In the genomic region with DNA sequence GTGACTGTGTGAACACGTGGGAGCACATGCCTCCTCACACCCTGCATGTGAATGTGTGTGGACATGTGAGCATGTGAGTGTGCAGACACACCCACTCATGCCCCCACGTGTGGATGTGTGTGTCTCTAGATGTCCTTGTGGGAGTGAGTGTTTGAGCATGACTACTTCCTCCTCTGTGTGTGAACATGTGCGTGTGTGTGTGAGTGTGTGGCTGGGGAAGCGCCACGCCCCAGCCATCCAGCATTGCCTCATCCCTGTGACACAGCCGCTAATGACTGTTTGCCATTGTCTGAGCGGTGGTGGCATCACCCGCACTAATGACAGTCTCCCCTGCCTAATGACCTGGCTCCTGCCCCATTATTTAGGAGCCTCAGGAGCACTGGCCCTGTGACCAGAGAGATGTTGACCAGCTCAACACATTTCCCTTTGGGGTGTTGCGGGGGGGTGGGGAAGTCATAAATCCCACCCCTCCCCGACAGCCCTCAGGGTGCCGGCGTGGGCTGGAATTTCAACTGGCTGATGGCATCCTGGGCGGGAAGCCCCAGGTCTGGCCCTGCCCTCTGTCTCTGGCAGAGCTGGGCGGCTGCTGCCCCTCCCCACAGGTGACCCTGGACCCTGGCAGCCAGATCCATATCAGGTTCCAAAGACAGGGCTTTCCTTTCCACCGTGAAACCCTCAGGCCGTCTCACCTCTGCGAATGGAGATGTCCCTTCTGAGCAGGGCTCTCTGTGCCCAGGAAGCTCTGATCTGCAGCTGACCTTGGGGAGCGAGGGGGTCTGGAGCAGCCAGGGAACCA, we compare ENCODE assay signal across 2 cellular contexts.
TF ChIP-seq lines count a peak whose summit lies in the region.

No MANE protein-coding gene starts in this region.

TF ChIP-seq in Ishikawa, 13 proteins besides CTCF, POLR2A, EP300 and RAD21 (continued from another document):
- TF ChIP-seq, protein P1, sequence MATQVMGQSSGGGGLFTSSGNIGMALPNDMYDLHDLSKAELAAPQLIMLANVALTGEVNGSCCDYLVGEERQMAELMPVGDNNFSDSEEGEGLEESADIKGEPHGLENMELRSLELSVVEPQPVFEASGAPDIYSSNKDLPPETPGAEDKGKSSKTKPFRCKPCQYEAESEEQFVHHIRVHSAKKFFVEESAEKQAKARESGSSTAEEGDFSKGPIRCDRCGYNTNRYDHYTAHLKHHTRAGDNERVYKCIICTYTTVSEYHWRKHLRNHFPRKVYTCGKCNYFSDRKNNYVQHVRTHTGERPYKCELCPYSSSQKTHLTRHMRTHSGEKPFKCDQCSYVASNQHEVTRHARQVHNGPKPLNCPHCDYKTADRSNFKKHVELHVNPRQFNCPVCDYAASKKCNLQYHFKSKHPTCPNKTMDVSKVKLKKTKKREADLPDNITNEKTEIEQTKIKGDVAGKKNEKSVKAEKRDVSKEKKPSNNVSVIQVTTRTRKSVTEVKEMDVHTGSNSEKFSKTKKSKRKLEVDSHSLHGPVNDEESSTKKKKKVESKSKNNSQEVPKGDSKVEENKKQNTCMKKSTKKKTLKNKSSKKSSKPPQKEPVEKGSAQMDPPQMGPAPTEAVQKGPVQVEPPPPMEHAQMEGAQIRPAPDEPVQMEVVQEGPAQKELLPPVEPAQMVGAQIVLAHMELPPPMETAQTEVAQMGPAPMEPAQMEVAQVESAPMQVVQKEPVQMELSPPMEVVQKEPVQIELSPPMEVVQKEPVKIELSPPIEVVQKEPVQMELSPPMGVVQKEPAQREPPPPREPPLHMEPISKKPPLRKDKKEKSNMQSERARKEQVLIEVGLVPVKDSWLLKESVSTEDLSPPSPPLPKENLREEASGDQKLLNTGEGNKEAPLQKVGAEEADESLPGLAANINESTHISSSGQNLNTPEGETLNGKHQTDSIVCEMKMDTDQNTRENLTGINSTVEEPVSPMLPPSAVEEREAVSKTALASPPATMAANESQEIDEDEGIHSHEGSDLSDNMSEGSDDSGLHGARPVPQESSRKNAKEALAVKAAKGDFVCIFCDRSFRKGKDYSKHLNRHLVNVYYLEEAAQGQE (IDR thresholded peaks at IDR 0.05; ENCODE audit: low read depth), result no peak
- TF ChIP-seq, protein P2, sequence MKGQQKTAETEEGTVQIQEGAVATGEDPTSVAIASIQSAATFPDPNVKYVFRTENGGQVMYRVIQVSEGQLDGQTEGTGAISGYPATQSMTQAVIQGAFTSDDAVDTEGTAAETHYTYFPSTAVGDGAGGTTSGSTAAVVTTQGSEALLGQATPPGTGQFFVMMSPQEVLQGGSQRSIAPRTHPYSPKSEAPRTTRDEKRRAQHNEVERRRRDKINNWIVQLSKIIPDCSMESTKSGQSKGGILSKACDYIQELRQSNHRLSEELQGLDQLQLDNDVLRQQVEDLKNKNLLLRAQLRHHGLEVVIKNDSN (IDR thresholded peaks at IDR 0.05), result peak; percentile 19
- TF ChIP-seq, protein P3, sequence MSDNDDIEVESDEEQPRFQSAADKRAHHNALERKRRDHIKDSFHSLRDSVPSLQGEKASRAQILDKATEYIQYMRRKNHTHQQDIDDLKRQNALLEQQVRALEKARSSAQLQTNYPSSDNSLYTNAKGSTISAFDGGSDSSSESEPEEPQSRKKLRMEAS (IDR thresholded peaks at IDR 0.05), result peak; percentile 93
- no peak for TF ChIP-seq CREB1 (IDR thresholded peaks at IDR 0.05; ENCODE audit: low read depth)
- TF ChIP-seq EGR1 (IDR thresholded peaks at IDR 0.05), result peak; percentile 96
- peak; percentile 94 for TF ChIP-seq FOXM1 (IDR thresholded peaks at IDR 0.05; ENCODE audit: borderline replicate concordance, low read depth)
- peak; percentile 88 for TF ChIP-seq CEBPB (IDR thresholded peaks at IDR 0.05)
- TF ChIP-seq ZBTB7A (IDR thresholded peaks at IDR 0.05; ENCODE audit: low read depth), result peak; percentile 89
- peak; percentile 29; the same call in 1 of the 2 replicates for TF ChIP-seq TAF1 (IDR thresholded peaks at IDR 0.05; ENCODE audit: low read depth)
- TF ChIP-seq NFIC (IDR thresholded peaks at IDR 0.05), result peak; percentile 95

TF ChIP-seq in SK-N-SH, 30 proteins besides CTCF, POLR2A, EP300 and RAD21 (continued from another document):
- TF ChIP-seq, protein P4, sequence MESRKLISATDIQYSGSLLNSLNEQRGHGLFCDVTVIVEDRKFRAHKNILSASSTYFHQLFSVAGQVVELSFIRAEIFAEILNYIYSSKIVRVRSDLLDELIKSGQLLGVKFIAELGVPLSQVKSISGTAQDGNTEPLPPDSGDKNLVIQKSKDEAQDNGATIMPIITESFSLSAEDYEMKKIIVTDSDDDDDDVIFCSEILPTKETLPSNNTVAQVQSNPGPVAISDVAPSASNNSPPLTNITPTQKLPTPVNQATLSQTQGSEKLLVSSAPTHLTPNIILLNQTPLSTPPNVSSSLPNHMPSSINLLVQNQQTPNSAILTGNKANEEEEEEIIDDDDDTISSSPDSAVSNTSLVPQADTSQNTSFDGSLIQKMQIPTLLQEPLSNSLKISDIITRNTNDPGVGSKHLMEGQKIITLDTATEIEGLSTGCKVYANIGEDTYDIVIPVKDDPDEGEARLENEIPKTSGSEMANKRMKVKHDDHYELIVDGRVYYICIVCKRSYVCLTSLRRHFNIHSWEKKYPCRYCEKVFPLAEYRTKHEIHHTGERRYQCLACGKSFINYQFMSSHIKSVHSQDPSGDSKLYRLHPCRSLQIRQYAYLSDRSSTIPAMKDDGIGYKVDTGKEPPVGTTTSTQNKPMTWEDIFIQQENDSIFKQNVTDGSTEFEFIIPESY (IDR thresholded peaks at IDR 0.05; ENCODE audit: borderline replicate concordance, low read depth), result no peak
- TF ChIP-seq MXI1 (IDR thresholded peaks at IDR 0.05; ENCODE audit: low read depth, low read length), result peak; percentile 71; the same call in 1 of the 2 replicates
- no peak for TF ChIP-seq MEF2A (IDR thresholded peaks at IDR 0.05; ENCODE audit: borderline replicate concordance, low read depth)
- TF ChIP-seq FOXM1 (IDR thresholded peaks at IDR 0.05; ENCODE audit: low read depth), result no peak
- TF ChIP-seq SIN3A (IDR thresholded peaks at IDR 0.05; ENCODE audit: borderline replicate concordance, low read depth, low read length), result no peak
- no peak for TF ChIP-seq RXRA (IDR thresholded peaks at IDR 0.05; ENCODE audit: borderline replicate concordance, low read depth)
- peak; percentile 85 for TF ChIP-seq GATA2 (CRISPR knock-in tag; IDR thresholded peaks at IDR 0.05)
- TF ChIP-seq FOXJ3 (CRISPR knock-in tag; IDR thresholded peaks at IDR 0.05), result peak; percentile 67; the same call in 1 of the 2 replicates
- TF ChIP-seq, protein P5, sequence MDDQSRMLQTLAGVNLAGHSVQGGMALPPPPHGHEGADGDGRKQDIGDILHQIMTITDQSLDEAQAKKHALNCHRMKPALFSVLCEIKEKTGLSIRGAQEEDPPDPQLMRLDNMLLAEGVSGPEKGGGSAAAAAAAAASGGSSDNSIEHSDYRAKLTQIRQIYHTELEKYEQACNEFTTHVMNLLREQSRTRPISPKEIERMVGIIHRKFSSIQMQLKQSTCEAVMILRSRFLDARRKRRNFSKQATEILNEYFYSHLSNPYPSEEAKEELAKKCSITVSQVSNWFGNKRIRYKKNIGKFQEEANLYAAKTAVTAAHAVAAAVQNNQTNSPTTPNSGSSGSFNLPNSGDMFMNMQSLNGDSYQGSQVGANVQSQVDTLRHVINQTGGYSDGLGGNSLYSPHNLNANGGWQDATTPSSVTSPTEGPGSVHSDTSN (IDR thresholded peaks at IDR 0.05), result no peak
- TF ChIP-seq NRF1 (IDR thresholded peaks at IDR 0.05; ENCODE audit: low read depth, low read length), result no peak
- TF ChIP-seq EZH2phosphoT487 (IDR thresholded peaks at IDR 0.05; ENCODE audit: borderline replicate concordance, low read depth), result no peak
- TF ChIP-seq YY1 (IDR thresholded peaks at IDR 0.05; ENCODE audit: low read depth), result no peak
- TF ChIP-seq FOSL2 (IDR thresholded peaks at IDR 0.05; ENCODE audit: borderline replicate concordance, low read depth), result no peak
- no peak for TF ChIP-seq GABPA (IDR thresholded peaks at IDR 0.05; ENCODE audit: low read depth)
- 0 out of 2 replicates have a peak, but pooled peaks have one; percentile 52 for TF ChIP-seq RCOR1 (IDR thresholded peaks at IDR 0.05; ENCODE audit: low read length)
- no peak for TF ChIP-seq TCF12 (IDR thresholded peaks at IDR 0.05)
TF ChIP-seq in SK-N-SH: peak in this region for 6.
